Comparison of ENCODE assay signal across 10 cellular contexts in the genomic region with DNA sequence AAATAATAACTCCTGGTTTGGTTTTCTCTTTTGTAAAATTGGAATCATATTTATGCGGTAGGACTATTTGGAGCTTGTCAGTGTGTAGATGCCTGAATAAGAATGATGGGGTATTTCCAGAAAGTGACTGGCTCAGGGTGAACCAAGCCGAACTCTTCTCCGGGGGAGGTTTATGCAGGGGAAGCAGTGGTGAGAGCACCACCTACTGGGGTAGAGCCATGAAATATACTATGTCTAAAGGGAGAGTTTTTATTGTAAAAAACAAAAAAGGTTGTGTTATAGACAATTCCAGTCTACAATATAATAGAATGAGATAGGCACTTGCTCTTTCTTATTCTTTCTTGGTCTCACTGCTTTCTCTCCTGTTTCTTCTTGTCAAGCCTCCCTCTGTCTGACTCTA.
DNase-seq lines count a peak whose midpoint lies in the region; TF ChIP-seq lines count a peak whose summit lies in the region.
"Had no signal": no experiment of that assay in that cellular context is flagged by ENCODE, and none has a peak within 500 bp of the region (broad histone marks: within the 10 kb centered on the region; RNA-seq: fewer than 3 reads in every experiment).

No MANE protein-coding gene starts in this region.

- peaks cover 9% of the 10 kb centered on the region for H3K27me3 Mint-ChIP-seq in chondrocyte (ENCODE audit: low read depth)

- no peaks in the 10 kb centered on the region for H3K36me3 ChIP-seq in KMS-11 (ENCODE audit: insufficient read depth)
- H3K36me3 ChIP-seq: neutrophil, thoracic aorta had no signal

- DNase-seq in DMS 273 (lab: John Stamatoyannopoulos, UW; ENCODE audit: unreplicated experiment) (peak; percentile 48), DMS 273 treated with DMSO at 0.1 percent for 48 hours (lab: John Stamatoyannopoulos, UW) (no peak), chondrocyte (ENCODE audit: low spot score) (no peak), pons (ENCODE audit: low spot score) (peak; percentile 61), lower leg skin (ENCODE audit: low spot score in 2 of 2) (no peak), cerebellum (ENCODE audit: low spot score) (no peak), NCI-H345 (lab: John Stamatoyannopoulos, UW) (no peak)

- WGBS in lower leg skin, 2 donors: 52 to 58% methylated on average over 3 of the region's 3 CpGs

- no peak overlapping the region for H3K27ac ChIP-seq in KMS-11
- H3K27ac ChIP-seq: neutrophil, thoracic aorta had no signal

- no peaks in the 10 kb centered on the region for H3K9me3 Mint-ChIP-seq in chondrocyte (ENCODE audit: low read depth)

- no peak for TF ChIP-seq POLR2A in lower leg skin (IDR thresholded peaks at IDR 0.05)

- TF ChIP-seq CTCF in KMS-11 (conservative IDR thresholded peaks at IDR 0.05; ENCODE audit: low read depth, low read length): 0 out of 2 replicates have a peak, but pooled peaks have one; percentile 16
- peak; percentile 78 for TF ChIP-seq CTCF in chondrocyte (IDR thresholded peaks at IDR 0.05)
- TF ChIP-seq CTCF in lower leg skin (IDR thresholded peaks at IDR 0.05): no peak

- no peaks in the 10 kb centered on the region for H3K79me2 ChIP-seq in KMS-11 (ENCODE audit: insufficient read depth, low read depth)

- H3K36me3 Mint-ChIP-seq in chondrocyte (ENCODE audit: low read depth): no peaks in the 10 kb centered on the region

- H3K4me3 ChIP-seq in KMS-11 (IDR thresholded peaks at IDR 0.05; ENCODE audit: insufficient read depth, low read depth, low read length) (no peak overlapping the region), lower leg skin (ENCODE audit: low read depth, poor library complexity, severe bottlenecking) (no peak overlapping the region)
- H3K4me3 ChIP-seq: thoracic aorta had no signal

- no peak overlapping the region for H3K4me2 ChIP-seq in KMS-11

- H3K4me1 ChIP-seq in KMS-11 (ENCODE audit: low read depth, poor library complexity, severe bottlenecking): no peaks in the 10 kb centered on the region

- H2AFZ ChIP-seq in KMS-11 (ENCODE audit: low read depth): no peak overlapping the region

- no peak overlapping the region for H3K27ac Mint-ChIP-seq in chondrocyte (ENCODE audit: unreplicated experiment)

- intact Hi-C loops in lower leg skin (cut with DNase I; ENCODE audit: low total_unique reads): no loop called here

- H3K9ac ChIP-seq in KMS-11: no peak overlapping the region

- H3K4me3 Mint-ChIP-seq in chondrocyte (ENCODE audit: unreplicated experiment): no peak overlapping the region

- no peaks in the 10 kb centered on the region for H4K20me1 ChIP-seq in KMS-11 (ENCODE audit: insufficient read depth)

- H3K4me1 Mint-ChIP-seq in chondrocyte (ENCODE audit: low read depth): no peaks in the 10 kb centered on the region

- H3K27me3 ChIP-seq in KMS-11 (ENCODE audit: insufficient read depth, low read depth): no peaks in the 10 kb centered on the region
- H3K27me3 ChIP-seq: neutrophil had no signal

Comparison
In these comparisons a context has a peak if more than half of its experiments do, and no peak if none do; other contexts are left out.
1. DNase-seq: peak in DMS 273 (single experiment) and pons (single experiment); none in DMS 273 treated with DMSO at 0.1 percent for 48 hours (single experiment), chondrocyte (single experiment), lower leg skin (0 of 2), cerebellum (single experiment) and NCI-H345 (single experiment).
2. CTCF ChIP-seq: peak in KMS-11 (single experiment) and chondrocyte (single experiment); none in lower leg skin (0 of 3).